In the genomic region with DNA sequence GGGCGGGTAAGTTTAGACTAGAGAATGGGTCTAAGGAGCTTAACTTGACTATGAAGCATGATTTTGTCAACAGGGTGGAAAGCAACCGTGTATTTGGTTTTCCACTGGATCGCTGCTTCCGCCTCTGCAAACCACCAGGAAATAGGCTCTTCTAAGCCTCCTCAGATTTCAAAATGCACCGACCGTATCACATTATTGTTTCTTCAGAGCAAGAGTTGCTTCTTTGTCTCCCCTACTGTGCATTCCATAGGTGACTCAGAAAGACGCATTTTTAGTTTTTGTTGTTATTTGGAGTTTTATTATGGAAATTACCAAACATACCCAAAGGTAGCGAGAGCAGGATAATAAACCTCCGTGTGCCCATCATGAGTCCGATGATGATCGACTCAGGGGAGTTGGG, we compare ENCODE assay signal across 24 cellular contexts.
DNase-seq lines count a peak whose midpoint lies in the region; ATAC-seq lines count a peak whose summit lies in the region.
"Had no signal": no experiment of that assay in that cellular context is flagged by ENCODE, and none has a peak within 500 bp of the region (broad histone marks: within the 10 kb centered on the region; RNA-seq: fewer than 3 reads in every experiment).

No MANE protein-coding gene starts in this region.

- DNase-seq in COLO668 (lab: John Stamatoyannopoulos, UW; ENCODE audit: unreplicated experiment) (peak; percentile 11), M059J (ENCODE audit: low read depth) (peak; percentile 59), amniotic epithelial cell (ENCODE audit: low read depth) (peak; percentile 69), kidney glomerular epithelial cell (lab: John Stamatoyannopoulos, UW) (peak; percentile 75), NCI-H2196 (lab: John Stamatoyannopoulos, UW; ENCODE audit: unreplicated experiment) (no peak), Right ventricle myocardium superior (no peak)
- DNase-seq: activated CD4-positive, alpha-beta T cell treated with anti-CD3 and anti-CD28 coated beads for 1 hour; activated naive CD4-positive, alpha-beta T cell treated with anti-CD3 and anti-CD28 coated beads, Interleukin-2, amount 10 ng/mL, durations not matched to agents 7 days and 5 days; aorta; CD8-positive, alpha-beta memory T cell; effector memory CD8-positive, alpha-beta T cell; GOT3; kidney; mammary epithelial cell; NCI-H146; NCI-H774; nucleus accumbens; OCI-M1; retina; SHP77 treated with DMSO at 0.1 percent for 48 hours; stimulated activated CD4-positive, alpha-beta T cell treated with anti-CD3 and anti-CD28 coated beads, Interleukin-4, amount 100 ng/mL, for 24 hours; stimulated activated naive CD4-positive, alpha-beta T cell treated with Interleukin-2 at 50 U/mL for 16 hours had no signal

- ATAC-seq in Right ventricle myocardium superior (ENCODE audit: poor library complexity) (no peak), GM18858 (IDR thresholded peaks at IDR 0.05; ENCODE audit: unreplicated experiment) (no peak), GM21360 (IDR thresholded peaks at IDR 0.05; ENCODE audit: unreplicated experiment) (no peak)
- ATAC-seq: effector memory CD8-positive, alpha-beta T cell had no signal

- intact Hi-C loops in Right ventricle myocardium superior (cut with DNase I), result no loop called here

Comparison
In these comparisons a context has a peak if more than half of its experiments do, and no peak if none do; other contexts are left out.
1. DNase-seq: peak in COLO668 (single experiment), M059J (single experiment), amniotic epithelial cell (single experiment) and kidney glomerular epithelial cell (single experiment); none in NCI-H2196 (single experiment) and Right ventricle myocardium superior (single experiment).